In genomic region chr2:60888853-60889252, GRCh38 we compare ENCODE assay signal across 22 cellular contexts. TPM values are rescaled to one million over a fixed set of nuclear protein-coding genes. Genes with fewer than 3 reads are reported as not detected.
A peak's percentile ranks its signal among the peaks of the same experiment; 100 is the strongest.
DNase-seq lines count a peak whose midpoint lies in the region; ATAC-seq, FAIRE-seq and TF ChIP-seq lines count a peak whose summit lies in the region.
"Had no signal": no experiment of that assay in that cellular context is flagged by ENCODE, and none has a peak within 500 bp of the region (broad histone marks: within the 10 kb centered on the region; RNA-seq: fewer than 3 reads in every experiment).

No MANE protein-coding gene starts in this region.

- H3K36me3 ChIP-seq in ovary, result no peaks in the 10 kb centered on the region

- no peak overlapping the region for H3K4me3 ChIP-seq in ovary
- H3K4me3 ChIP-seq: heart right ventricle had no signal

- H3K27ac ChIP-seq in ovary, result no peak overlapping the region
- H3K27ac ChIP-seq: heart right ventricle, WERI-Rb-1 had no signal

- H3K9me3 Mint-ChIP-seq in activated CD4-positive, alpha-beta T cell treated with anti-CD3 and anti-CD28 coated beads, Interleukin-2, amount 10 ng/mL, durations not matched to agents 24 days and 14 days, result no peaks in the 10 kb centered on the region
- H3K9me3 Mint-ChIP-seq in activated T-helper 17 cell treated with anti-CD3 and anti-CD28 coated beads, Interleukin-2, amount 50 U/mL, for 72 hours, result peaks cover 4% of the 10 kb centered on the region
- H3K9me3 Mint-ChIP-seq in nephron progenitor cell, result no peaks in the 10 kb centered on the region
- H3K9me3 Mint-ChIP-seq: type B pancreatic cell had no signal

- intact Hi-C loops in activated CD4-positive, alpha-beta T cell treated with anti-CD3 and anti-CD28 coated beads, Interleukin-2, amount 10 ng/mL, durations not matched to agents 24 days and 14 days (cut with micrococcal nuclease), result no loop called here
- intact Hi-C loops in ovary (cut with DNase I), result no loop called here

- TF ChIP-seq CTCF in nephron progenitor cell (IDR thresholded peaks at IDR 0.05) (no peak), ovary (IDR thresholded peaks at IDR 0.05) (no peak)

- H3K4me3 Mint-ChIP-seq in activated CD4-positive, alpha-beta T cell treated with anti-CD3 and anti-CD28 coated beads, Interleukin-2, amount 10 ng/mL, durations not matched to agents 24 days and 14 days, result peak overlapping the region; percentile 29
- peak overlapping the region; percentile 56 for H3K4me3 Mint-ChIP-seq in activated T-helper 17 cell treated with anti-CD3 and anti-CD28 coated beads, Interleukin-2, amount 50 U/mL, for 72 hours
- H3K4me3 Mint-ChIP-seq in nephron progenitor cell, result no peak overlapping the region
- H3K4me3 Mint-ChIP-seq: type B pancreatic cell had no signal

- peaks cover 1% of the 10 kb centered on the region for H3K4me1 ChIP-seq in ovary (ENCODE audit: insufficient read depth)

- no peak for DNase-seq in activated CD4-positive, alpha-beta T cell treated with anti-CD3 and anti-CD28 coated beads, Interleukin-2, amount 10 ng/mL, durations not matched to agents 24 days and 14 days
- DNase-seq in activated CD4-positive, alpha-beta T cell treated with anti-CD3 and anti-CD28 coated beads, Interleukin-2, amount 50 U/mL, for 4 hours, result no peak
- DNase-seq in GM18507 (ENCODE audit: extremely low spot score, insufficient read length, low read depth) (no peak), nephron progenitor cell (no peak), hepatic stellate cell (ENCODE audit: low spot score) (no peak), ovary (no peak), NCI-H2107 treated with DMSO at 0.1 percent for 48 hours (lab: John Stamatoyannopoulos, UW; ENCODE audit: unreplicated experiment) (no peak)
- DNase-seq: amygdala; central memory CD4-positive, alpha-beta T cell; effector CD4-positive, alpha-beta T cell; EL; heart right ventricle; islet precursor cell; Karpas-422; mammary epithelial cell; naive thymus-derived CD4-positive, alpha-beta T cell; NCI-H1436; stimulated activated naive CD4-positive, alpha-beta T cell; WERI-Rb-1 had no signal

- FAIRE-seq in GM18507 (lab: Jason Lieb, UNC), result peak; percentile 15
- FAIRE-seq: A204.1 had no signal

- TF ChIP-seq EP300 in ovary (IDR thresholded peaks at IDR 0.05), result no peak

- 97 to 98% (median 97%) methylated on average over 2 of the region's 2 CpGs for WGBS in ovary, 3 donors

- peaks cover 64% of the 10 kb centered on the region for H3K36me3 Mint-ChIP-seq in activated CD4-positive, alpha-beta T cell treated with anti-CD3 and anti-CD28 coated beads, Interleukin-2, amount 10 ng/mL, durations not matched to agents 24 days and 14 days (ENCODE audit: low read depth)
- peaks cover 93% of the 10 kb centered on the region for H3K36me3 Mint-ChIP-seq in activated T-helper 17 cell treated with anti-CD3 and anti-CD28 coated beads, Interleukin-2, amount 50 U/mL, for 72 hours (ENCODE audit: low read depth)
- H3K36me3 Mint-ChIP-seq in nephron progenitor cell (ENCODE audit: low read depth), result peaks cover 22% of the 10 kb centered on the region

- peaks cover 52% of the 10 kb centered on the region for H3K4me1 Mint-ChIP-seq in activated CD4-positive, alpha-beta T cell treated with anti-CD3 and anti-CD28 coated beads, Interleukin-2, amount 10 ng/mL, durations not matched to agents 24 days and 14 days
- H3K4me1 Mint-ChIP-seq in activated T-helper 17 cell treated with anti-CD3 and anti-CD28 coated beads, Interleukin-2, amount 50 U/mL, for 72 hours, result peaks cover 54% of the 10 kb centered on the region
- peaks cover 23% of the 10 kb centered on the region for H3K4me1 Mint-ChIP-seq in nephron progenitor cell

- H3K27ac Mint-ChIP-seq in activated CD4-positive, alpha-beta T cell treated with anti-CD3 and anti-CD28 coated beads, Interleukin-2, amount 10 ng/mL, durations not matched to agents 24 days and 14 days, result peak overlapping the region; percentile 10
- peak overlapping the region; percentile 12 for H3K27ac Mint-ChIP-seq in activated T-helper 17 cell treated with anti-CD3 and anti-CD28 coated beads, Interleukin-2, amount 50 U/mL, for 72 hours
- peak overlapping the region; percentile 10 for H3K27ac Mint-ChIP-seq in nephron progenitor cell
- H3K27ac Mint-ChIP-seq: type B pancreatic cell had no signal

- no peaks in the 10 kb centered on the region for H3K27me3 ChIP-seq in ovary
- H3K27me3 ChIP-seq: heart right ventricle had no signal

- H3K9me3 ChIP-seq in ovary, result no peaks in the 10 kb centered on the region
- H3K9me3 ChIP-seq: heart right ventricle had no signal

- TF ChIP-seq POLR2A in ovary (IDR thresholded peaks at IDR 0.05), result no peak

- no peaks in the 10 kb centered on the region for H3K27me3 Mint-ChIP-seq in activated CD4-positive, alpha-beta T cell treated with anti-CD3 and anti-CD28 coated beads, Interleukin-2, amount 10 ng/mL, durations not matched to agents 24 days and 14 days
- H3K27me3 Mint-ChIP-seq in activated T-helper 17 cell treated with anti-CD3 and anti-CD28 coated beads, Interleukin-2, amount 50 U/mL, for 72 hours, result no peaks in the 10 kb centered on the region
- H3K27me3 Mint-ChIP-seq in nephron progenitor cell (ENCODE audit: low read depth, poor library complexity), result peaks cover 6% of the 10 kb centered on the region
- H3K27me3 Mint-ChIP-seq: naive thymus-derived CD4-positive, alpha-beta T cell; type B pancreatic cell had no signal

- ATAC-seq in activated T-helper 17 cell treated with anti-CD3 and anti-CD28 coated beads, Interleukin-2, amount 50 U/mL, for 72 hours (replicated peaks), result no peak
- ATAC-seq: heart right ventricle; naive thymus-derived CD4-positive, alpha-beta T cell had no signal

RNA-seq across cellular contexts. Expression of gene REL, which starts 7.5 kb away (rescaled TPM):
- 84.9 and 88.7 TPM in 2 replicates for total RNA-seq in activated CD4-positive, alpha-beta T cell treated with anti-CD3 and anti-CD28 coated beads, Interleukin-2, amount 10 ng/mL, durations not matched to agents 24 days and 14 days
- 10 to 100 TPM; 13.9 to 60.1 TPM for total RNA-seq in activated T-helper 17 cell treated with anti-CD3 and anti-CD28 coated beads, Interleukin-2, amount 50 U/mL, for 72 hours
- 10 to 100 TPM; 16.0 to 45.1 (median 20.9) TPM for total RNA-seq in ovary
- polyA plus RNA-seq in ovary, result 1 to 10 TPM; 3.8 to 6.1 TPM
